Comparison of ENCODE assay signal across 26 cellular contexts in the genomic region with DNA sequence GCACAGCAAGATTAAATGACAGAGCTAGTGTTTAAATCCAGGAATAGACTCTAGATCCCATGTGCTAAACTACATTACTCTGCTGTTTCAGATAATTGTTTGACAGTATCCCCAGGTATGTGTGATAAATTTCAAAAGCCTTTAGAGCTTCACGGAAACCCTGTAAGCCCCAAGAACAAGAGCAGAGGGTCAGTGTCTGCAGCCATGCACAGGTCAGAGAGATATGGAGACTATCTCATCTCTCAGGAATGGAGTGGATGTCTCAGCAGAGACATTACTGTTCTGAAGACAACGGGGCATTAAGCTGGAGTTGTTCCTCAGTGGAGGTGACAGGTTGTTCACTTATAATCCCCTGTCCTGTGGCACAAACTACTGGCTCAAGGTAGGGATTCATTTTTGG.
"Had no signal": no experiment of that assay in that cellular context is flagged by ENCODE, and none has a peak within 500 bp of the region (broad histone marks: within the 10 kb centered on the region; RNA-seq: fewer than 3 reads in every experiment).

No MANE protein-coding gene starts in this region.

- H3K9me3 ChIP-seq: gastroesophageal sphincter, psoas muscle, sigmoid colon, stomach, suprapubic skin, tibial artery had no signal

- H3K4me3 ChIP-seq: gastroesophageal sphincter, neural progenitor cell, psoas muscle, sigmoid colon, stomach, suprapubic skin, tibial artery had no signal

- H3K36me3 ChIP-seq: neural progenitor cell, sigmoid colon, suprapubic skin had no signal

- H3K4me1 ChIP-seq: gastroesophageal sphincter, neural progenitor cell, parathyroid adenoma, psoas muscle, sigmoid colon, suprapubic skin had no signal

- H3K4me3 Mint-ChIP-seq: activated B cell treated with CpG ODN at 0.5 μM for 24 hours; activated naive CD8-positive, alpha-beta T cell; mesothelial cell of epicardium; neural progenitor cell; stimulated activated naive B cell treated with anti-CD40 and anti-IgM and Interleukin-4, amounts not matched to agents 10 μg/mL and 1 μg/mL and 100 μg/mL, for 72 hours had no signal

- H3K27ac Mint-ChIP-seq: activated B cell treated with CpG ODN at 0.5 μM for 24 hours; activated naive CD8-positive, alpha-beta T cell; activated T-helper 2 cell treated with anti-CD3 and anti-CD28 coated beads, Interferon-gamma antibody, Interleukin-2, Interleukin-4, amounts not matched to agents 10 μg/mL and 5 μg/mL and 100 μg/mL, durations not matched to agents 14 hours and 24 hours and 36 hours; mesothelial cell of epicardium; neural progenitor cell; stimulated activated naive B cell treated with anti-CD40 and anti-IgM and Interleukin-4, amounts not matched to agents 10 μg/mL and 1 μg/mL and 100 μg/mL, for 72 hours had no signal

- H3K36me3 Mint-ChIP-seq: neural progenitor cell had no signal

- H3K4me2 ChIP-seq: neural progenitor cell had no signal

- H3K27ac ChIP-seq: gastroesophageal sphincter, neural progenitor cell, parathyroid adenoma, psoas muscle, sigmoid colon, stomach, suprapubic skin, tibial artery had no signal

- H3K4me1 Mint-ChIP-seq: neural progenitor cell had no signal

- H3K79me2 ChIP-seq: parathyroid adenoma had no signal

- H2AFZ ChIP-seq: neural progenitor cell, parathyroid adenoma had no signal

- DNase-seq: activated B cell treated with CpG ODN at 0.5 μM for 24 hours; activated CD8-positive, alpha-beta memory T cell treated with anti-CD3 and anti-CD28 coated beads, Interleukin-2, amount 50 U/mL, for 4 hours; activated T-cell treated with anti-CD3 and anti-CD28 coated beads, Interleukin-2, amount 50 U/mL, for 1 hour; amniotic stem cell; caudate nucleus; cortex of kidney; hippocampal formation; kidney; naive thymus-derived CD4-positive, alpha-beta T cell; occipital lobe; psoas muscle; sigmoid colon; small intestine; stimulated activated CD4-positive, alpha-beta T cell treated with anti-CD3 and anti-CD28 coated beads, Interleukin-1b, Interleukin-23, amount 100 ng/mL, for 48 hours; stimulated activated CD4-positive, alpha-beta T cell treated with anti-CD3 and anti-CD28 coated beads, Interleukin-4, amount 100 ng/mL, for 4 hours; stimulated activated CD8-positive, alpha-beta memory T cell treated with anti-CD3 and anti-CD28 coated beads, Interleukin-4, amount 100 ng/mL, for 48 hours; stimulated activated naive B cell treated with anti-CD40 and anti-IgM and Interleukin-4, amounts not matched to agents 10 μg/mL and 1 μg/mL and 100 μg/mL, for 72 hours; stomach; tibial artery had no signal

- ATAC-seq: gastroesophageal sphincter; naive thymus-derived CD4-positive, alpha-beta T cell; psoas muscle; stimulated activated naive B cell treated with anti-CD40 and anti-IgM and Interleukin-4, amounts not matched to agents 10 μg/mL and 1 μg/mL and 100 μg/mL, for 72 hours had no signal

- H3K27me3 Mint-ChIP-seq: activated B cell treated with CpG ODN at 0.5 μM for 24 hours; activated naive CD8-positive, alpha-beta T cell; naive thymus-derived CD4-positive, alpha-beta T cell; stimulated activated naive B cell treated with anti-CD40 and anti-IgM and Interleukin-4, amounts not matched to agents 10 μg/mL and 1 μg/mL and 100 μg/mL, for 72 hours had no signal

- H3K27me3 ChIP-seq: gastroesophageal sphincter, neural progenitor cell, sigmoid colon, stomach, suprapubic skin, tibial artery had no signal

- H3K9me3 Mint-ChIP-seq: activated B cell treated with CpG ODN at 0.5 μM for 24 hours; activated T-helper 2 cell treated with anti-CD3 and anti-CD28 coated beads, Interferon-gamma antibody, Interleukin-2, Interleukin-4, amounts not matched to agents 10 μg/mL and 5 μg/mL and 100 μg/mL, durations not matched to agents 14 hours and 24 hours and 36 hours; mesothelial cell of epicardium; naive thymus-derived CD4-positive, alpha-beta T cell; neural progenitor cell; stimulated activated naive B cell treated with anti-CD40 and anti-IgM and Interleukin-4, amounts not matched to agents 10 μg/mL and 1 μg/mL and 100 μg/mL, for 72 hours had no signal
